Comparison of ENCODE assay signal across 6 cellular contexts in genomic region chr16:77570574-77570973, GRCh38.
"Had no signal": no experiment of that assay in that cellular context is flagged by ENCODE, and none has a peak within 500 bp of the region (broad histone marks: within the 10 kb centered on the region; RNA-seq: fewer than 3 reads in every experiment).

No MANE protein-coding gene starts in this region.

- ATAC-seq: GM23338, K562 had no signal

- H3K4me3 ChIP-seq: GM23338, K562 had no signal

- DNase-seq: H9, HCEC 1CT, HFFc6, IMR-90 had no signal
